ENCODE assay signal across 22 cellular contexts in the genomic region with DNA sequence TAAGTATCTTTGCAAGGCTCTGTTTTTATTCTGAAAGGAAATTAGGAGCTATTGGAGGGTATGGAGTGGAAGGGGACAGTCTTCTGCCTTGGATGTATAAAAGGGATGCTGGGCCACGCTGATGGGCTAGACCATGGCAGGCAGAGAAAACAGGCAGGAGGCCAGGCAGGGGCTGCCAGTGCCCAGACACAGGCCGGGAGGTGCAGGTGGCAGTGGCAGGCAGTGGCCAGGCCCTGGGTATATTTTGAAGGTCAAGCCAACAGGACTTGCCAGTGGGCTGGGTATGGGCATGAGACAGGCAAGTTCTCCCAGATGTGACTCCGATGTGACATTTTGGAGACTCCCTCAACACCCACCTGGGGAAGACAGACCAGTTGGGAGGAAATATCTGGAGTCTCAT.
DNase-seq lines count a peak whose midpoint lies in the region; ATAC-seq, FAIRE-seq and TF ChIP-seq lines count a peak whose summit lies in the region.
"Had no signal": no experiment of that assay in that cellular context is flagged by ENCODE, and none has a peak within 500 bp of the region (broad histone marks: within the 10 kb centered on the region; RNA-seq: fewer than 3 reads in every experiment).

No MANE protein-coding gene starts in this region.

- no peak for FAIRE-seq in H1 (lab: Jason Lieb, UNC)
- FAIRE-seq in HepG2 (lab: Jason Lieb, UNC) = no peak
- FAIRE-seq: A204.1, GM12878 had no signal

- H3K18ac ChIP-seq in H1 (ENCODE audit: extremely low read depth, low read length) = no peak overlapping the region

- H2BK5ac ChIP-seq in H1 (ENCODE audit: low read depth, low read length) = no peak overlapping the region

- no peak for TF ChIP-seq EP300 in H1 (IDR thresholded peaks at IDR 0.05; ENCODE audit: borderline replicate concordance in 1 of 2, low read depth in 2 of 2, low read length in 2 of 2)
- no peak for TF ChIP-seq EP300 in HepG2 (IDR thresholded peaks at IDR 0.05; ENCODE audit: low read depth in 2 of 2, low read length in 2 of 2)
- TF ChIP-seq EP300 in HepG2 (CRISPR knock-in tag; IDR thresholded peaks at IDR 0.05; ENCODE audit: borderline replicate concordance) = no peak

- no peak overlapping the region for H3K23ac ChIP-seq in H1 (ENCODE audit: insufficient read length)

- no peak overlapping the region for H3K56ac ChIP-seq in H1 (replicated peaks; ENCODE audit: insufficient read length, low read depth, low read length)

- H2AK5ac ChIP-seq in H1 (ENCODE audit: low read depth, low read length) = no peak overlapping the region

- H3K4ac ChIP-seq in H1 (replicated peaks; ENCODE audit: insufficient read length, low read depth, low read length) = no peak overlapping the region

- H3K9ac ChIP-seq in H1 (replicated peaks in 1 of 4; ENCODE audit: extremely low read depth in 1 of 4, low read depth in 3 of 4, low read length in 3 of 4) (no peak overlapping the region), HepG2 (ENCODE audit: insufficient read depth, low read depth, low read length) (no peak overlapping the region)

- TF ChIP-seq RAD21 in H1 (IDR thresholded peaks at IDR 0.05 in 1 of 2, conservative IDR thresholded peaks at IDR 0.05 in 1 of 2; ENCODE audit: low read depth in 2 of 2, low read length in 2 of 2) (no peak), HepG2 (CRISPR knock-in tag; IDR thresholded peaks at IDR 0.05) (no peak)

- DNase-seq in activated effector memory CD4-positive, alpha-beta T cell treated with anti-CD3 and anti-CD28 coated beads, Interleukin-2, amount 50 U/mL, for 16 hours = peak; percentile 44
- DNase-seq in activated effector memory CD4-positive, alpha-beta T cell treated with Interleukin-2 at 50 U/mL for 16 hours = no peak
- DNase-seq in H1 (ENCODE audit: low read depth in 1 of 2, low spot score in 2 of 2) (no peak), osteoblast (ENCODE audit: insufficient read length, low spot score, missing footprints) (peak; percentile 45), spleen (peak; percentile 42), HK-2 (ENCODE audit: unreplicated experiment) (no peak), HepG2 (ENCODE audit: low spot score) (no peak), HT-29 (ENCODE audit: low spot score) (no peak)
- DNase-seq: ACHN; BE2C; C1 segment of cervical spinal cord; CD4-positive, CD25-positive, alpha-beta regulatory T cell; CD8-positive, alpha-beta memory T cell; COR-L47; DMS 273 treated with DMSO at 0.1 percent for 48 hours; DMS53; DND-41; EL; GOT3; HCEC 1CT had no signal

- H3K4me2 ChIP-seq in H1 (ENCODE audit: insufficient read depth in 1 of 2, low read depth in 2 of 2, low read length in 2 of 2) (no peak overlapping the region), osteoblast (ENCODE audit: insufficient read depth, low read length) (no peak overlapping the region), HepG2 (ENCODE audit: low read depth, low read length) (no peak overlapping the region)

- H2BK20ac ChIP-seq in H1 (ENCODE audit: low read length) = no peak overlapping the region

- no peaks in the 10 kb centered on the region for H4K20me1 ChIP-seq in H1 (replicated peaks in 1 of 2; ENCODE audit: control insufficient read depth in 1 of 2, insufficient read depth in 2 of 2, low read length in 2 of 2)
- no peaks in the 10 kb centered on the region for H4K20me1 ChIP-seq in osteoblast (ENCODE audit: insufficient read depth, low read length)
- H4K20me1 ChIP-seq in HepG2 (ENCODE audit: insufficient read depth, low read length) = no peaks in the 10 kb centered on the region

- no peaks in the 10 kb centered on the region for H3K79me1 ChIP-seq in H1 (ENCODE audit: low read depth, low read length)

- H2AFZ ChIP-seq in H1 (ENCODE audit: low read length) (no peak overlapping the region), osteoblast (ENCODE audit: low read length) (no peak overlapping the region), HepG2 (ENCODE audit: low read length) (no peak overlapping the region)

- peak overlapping the region; percentile 42 for H4K91ac ChIP-seq in H1 (replicated peaks; ENCODE audit: insufficient read length, low read length)

- H3K79me2 ChIP-seq in H1 (ENCODE audit: control insufficient read depth in 1 of 2, insufficient read depth in 2 of 2, low read length in 2 of 2) (no peaks in the 10 kb centered on the region), osteoblast (ENCODE audit: insufficient read depth, low read length) (no peaks in the 10 kb centered on the region), HepG2 (ENCODE audit: insufficient read depth, low read length) (no peaks in the 10 kb centered on the region)

- in situ Hi-C loops in HepG2 (cut with HindIII; ENCODE audit: extremely low pct_ligation_motif_present, low pct_unique_long_range_greater_than_20kb) = no loop called here

- H3K4me3 ChIP-seq in H1 (ENCODE audit: extremely low read depth in 1 of 4, insufficient read depth in 2 of 4, low read depth in 3 of 4, low read length in 4 of 4) (no peak overlapping the region), osteoblast (ENCODE audit: insufficient read depth, low read length) (no peak overlapping the region), spleen (no peak overlapping the region), HepG2 (replicated peaks in 1 of 3; ENCODE audit: insufficient read depth in 1 of 3, low read depth in 2 of 3, low read length in 3 of 3) (no peak overlapping the region)
- H3K4me3 ChIP-seq: GM12878 had no signal

- H3K23me2 ChIP-seq in H1 (ENCODE audit: low read depth, low read length) = peaks cover 8% of the 10 kb centered on the region; the same call in 1 of the 2 replicates

- TF ChIP-seq CTCF in H1 (IDR thresholded peaks at IDR 0.05; ENCODE audit: control extremely low read depth in 1 of 3, insufficient read depth in 1 of 3, low read depth in 1 of 3, low read length in 3 of 3) (no peak), osteoblast (IDR thresholded peaks at IDR 0.05; ENCODE audit: extremely low read depth, low read depth, low read length) (no peak), spleen (IDR thresholded peaks at IDR 0.05 in 8 of 11, conservative IDR thresholded peaks at IDR 0.05 in 3 of 11) (no peak), HepG2 (CRISPR knock-in tag; IDR thresholded peaks at IDR 0.05) (no peak)

- CTCF ChIA-PET in H1 (lab: Charles Lee; ENCODE audit: partially characterized antibody) (interaction anchor here (0.9 to 30.3 kb wide), 7 partner anchors 8 to 203 kb away, joined by 3 to 982 read pairs (median 22); partner anchors contain the start of gene GABRP), HepG2 (lab: Yijun Ruan, JAX; ENCODE audit: low intra/inter-chr PET ratio, low total read pairs) (no interaction called here)

- no peak overlapping the region for H2BK12ac ChIP-seq in H1 (ENCODE audit: low read depth, low read length)

- no peak for ATAC-seq in HepG2
- ATAC-seq: GM12878 had no signal

- no peak overlapping the region for H2BK15ac ChIP-seq in H1 (ENCODE audit: low read length)

- intact Hi-C loops in spleen (cut with DNase I; ENCODE audit: low total_unique reads) = no loop called here
- intact Hi-C loops in HepG2 (cut with micrococcal nuclease; ENCODE audit: unreplicated experiment) = loop anchor here (10.0 kb wide), 1 partner anchor 109 kb away; no protein-coding TSS in a partner anchor

- POLR2A ChIA-PET in H1 (lab: Charles Lee; ENCODE audit: partially characterized antibody) (no interaction called here), HepG2 (lab: Yijun Ruan, JAX) (no interaction called here)

- H4K8ac ChIP-seq in H1 (ENCODE audit: extremely low read depth, insufficient read depth, low read length) = no peak overlapping the region

- H3K27me3 ChIP-seq in H1 (replicated peaks in 1 of 4; ENCODE audit: control insufficient read depth in 3 of 4, extremely low read depth in 1 of 4, insufficient read depth in 3 of 4, low read length in 3 of 4) = no peaks in the 10 kb centered on the region
- peaks cover 4% of the 10 kb centered on the region for H3K27me3 ChIP-seq in osteoblast (ENCODE audit: insufficient read depth, low read length)
- peaks cover 0 to 27% (median 0%) of the 10 kb centered on the region in 7 donors for H3K27me3 ChIP-seq in spleen (replicated peaks in 1 of 7)
- H3K27me3 ChIP-seq in HepG2 (ENCODE audit: control insufficient read depth in 1 of 2, insufficient read depth in 2 of 2, low read length in 2 of 2) = peaks cover 0 to 13% of the 10 kb centered on the region in 2 experiments; a peak in 2 of 5 replicates

- TF ChIP-seq POLR2A in H1 (IDR thresholded peaks at IDR 0.05; ENCODE audit: control extremely low read depth in 1 of 2, low read depth in 2 of 2, low read length in 2 of 2) = no peak
- no peak for TF ChIP-seq POLR2A in spleen (IDR thresholded peaks at IDR 0.05)
- TF ChIP-seq POLR2A in HepG2 (IDR thresholded peaks at IDR 0.05; ENCODE audit: insufficient read depth in 1 of 2, low read depth in 2 of 2, low read length in 2 of 2) = no peak

- no peak overlapping the region for H4K5ac ChIP-seq in H1 (ENCODE audit: insufficient read length, low read depth, low read length)

- no peak overlapping the region for H3K27ac ChIP-seq in H1 (ENCODE audit: low read depth, low read length)
- H3K27ac ChIP-seq in osteoblast (ENCODE audit: low read depth, low read length) = no peak overlapping the region
- no peak overlapping the region for H3K27ac ChIP-seq in spleen
- no peak overlapping the region for H3K27ac ChIP-seq in HepG2 (ENCODE audit: extremely low read length, insufficient read depth, low read length)

- no peak overlapping the region for H3K14ac ChIP-seq in H1 (ENCODE audit: insufficient read length)

- H3K36me3 ChIP-seq in H1 (ENCODE audit: control insufficient read depth in 2 of 4, insufficient read depth in 4 of 4, low read length in 3 of 4) (no peaks in the 10 kb centered on the region), osteoblast (ENCODE audit: insufficient read depth, low read length) (no peaks in the 10 kb centered on the region), spleen (no peaks in the 10 kb centered on the region), HepG2 (replicated peaks in 1 of 2; ENCODE audit: control insufficient read depth in 1 of 2, insufficient read depth in 2 of 2, low read length in 2 of 2) (no peaks in the 10 kb centered on the region)
- H3K36me3 ChIP-seq: BE2C had no signal

- H3K4me1 ChIP-seq in H1 (replicated peaks in 1 of 4; ENCODE audit: control insufficient read depth in 3 of 4, insufficient read depth in 4 of 4, low read length in 3 of 4) = peaks cover 14 to 23% (median 21%) of the 10 kb centered on the region in 4 experiments
- H3K4me1 ChIP-seq in osteoblast (ENCODE audit: insufficient read depth, low read length) = peaks cover 10% of the 10 kb centered on the region
- H3K4me1 ChIP-seq in spleen = peaks cover 5 to 44% (median 28%) of the 10 kb centered on the region in 6 donors
- peaks cover 11% of the 10 kb centered on the region; the same call in 1 of the 2 replicates for H3K4me1 ChIP-seq in HepG2 (ENCODE audit: insufficient read depth, low read length)
- H3K4me1 ChIP-seq: BE2C had no signal

- H2BK120ac ChIP-seq in H1 (replicated peaks; ENCODE audit: low read depth, low read length) = no peak overlapping the region

- no TSS peak for BruUV-seq in HepG2 (replicated peaks; lab: Mats Ljungman, UMichigan)

- 77% methylated on average over 3 of the region's 3 CpGs; no CpG with 5 or more reads in 1 of the 2 experiments for WGBS in H1 (ENCODE audit: extremely low coverage in 1 of 2, insufficient coverage in 1 of 2, insufficient read length in 1 of 2, insufficient replicate concordance in 2 of 2, low coverage in 1 of 2, low lambda C conversion rate in 2 of 2, missing lambda C conversion rate in 1 of 2), 2 experiments
- 77 to 91% (median 84%) methylated on average over 3 of the region's 3 CpGs for WGBS in spleen, 5 donors
- 38% methylated on average over 3 of the region's 3 CpGs for WGBS in HepG2 (ENCODE audit: low lambda C conversion rate)

- H3K9me3 ChIP-seq in H1 (ENCODE audit: insufficient read depth in 2 of 2, low read depth in 1 of 2, low read length in 1 of 2) (no peaks in the 10 kb centered on the region), osteoblast (ENCODE audit: low read depth, low read length) (no peaks in the 10 kb centered on the region), spleen (no peaks in the 10 kb centered on the region), HepG2 (ENCODE audit: low read length) (no peaks in the 10 kb centered on the region)
- H3K9me3 ChIP-seq: BE2C had no signal

Comparison
In these comparisons a context has a peak if more than half of its experiments do, and no peak if none do; other contexts are left out.
1. DNase-seq: peak in activated effector memory CD4-positive, alpha-beta T cell treated with anti-CD3 and anti-CD28 coated beads, Interleukin-2, amount 50 U/mL, for 16 hours (single experiment), osteoblast (single experiment) and spleen (single experiment); none in activated effector memory CD4-positive, alpha-beta T cell treated with Interleukin-2 at 50 U/mL for 16 hours (single experiment), H1 (0 of 2), HK-2 (single experiment), HepG2 (single experiment) and HT-29 (single experiment).